Comparison of ENCODE assay signal across 17 cellular contexts in genomic region chr6:154187714-154188113, GRCh38.
DNase-seq lines count a peak whose midpoint lies in the region; ATAC-seq and TF ChIP-seq lines count a peak whose summit lies in the region.
"Had no signal": no experiment of that assay in that cellular context is flagged by ENCODE, and none has a peak within 500 bp of the region (broad histone marks: within the 10 kb centered on the region; RNA-seq: fewer than 3 reads in every experiment).

No MANE protein-coding gene starts in this region.

- no peak overlapping the region for H3K4me3 ChIP-seq in GM12865 (ENCODE audit: low read depth, low read length)
- no peak overlapping the region for H3K4me3 ChIP-seq in H7 (ENCODE audit: insufficient read depth, low read depth, low read length)

- ATAC-seq in GM18520 (IDR thresholded peaks at IDR 0.05; ENCODE audit: unreplicated experiment): peak; percentile 72
- ATAC-seq in HG03432 (IDR thresholded peaks at IDR 0.05; ENCODE audit: unreplicated experiment): peak; percentile 66
- no peak for ATAC-seq in GM19351 (IDR thresholded peaks at IDR 0.05; ENCODE audit: unreplicated experiment)

- peak overlapping the region; percentile 68 for H3K27ac Mint-ChIP-seq in dendritic cell treated with granulocyte-macrophage colony-stimulating factor and Interleukin-4, amounts not matched to agents 40 ng/mL and 50 ng/mL, for 4 days

- H3K27me3 Mint-ChIP-seq in dendritic cell treated with granulocyte-macrophage colony-stimulating factor and Interleukin-4, amounts not matched to agents 40 ng/mL and 50 ng/mL, for 4 days: no peaks in the 10 kb centered on the region
- H3K27me3 Mint-ChIP-seq: CD8-positive, alpha-beta memory T cell had no signal

- peaks cover 40% of the 10 kb centered on the region for H3K4me1 Mint-ChIP-seq in dendritic cell treated with granulocyte-macrophage colony-stimulating factor and Interleukin-4, amounts not matched to agents 40 ng/mL and 50 ng/mL, for 4 days (ENCODE audit: low read depth)

- TF ChIP-seq CTCF in GM12865 (IDR thresholded peaks at IDR 0.05; ENCODE audit: insufficient read depth, low read depth, low read length, missing control alignments): no peak
- TF ChIP-seq CTCF in GM13977 (IDR thresholded peaks at IDR 0.05; ENCODE audit: extremely low read depth, insufficient read depth, missing control alignments): no peak

- H3K36me3 Mint-ChIP-seq in dendritic cell treated with granulocyte-macrophage colony-stimulating factor and Interleukin-4, amounts not matched to agents 40 ng/mL and 50 ng/mL, for 4 days (ENCODE audit: low read depth): peaks cover 84% of the 10 kb centered on the region

- no peaks in the 10 kb centered on the region for H3K27me3 ChIP-seq in H7 (ENCODE audit: control insufficient read depth, insufficient read depth, low read length)
- H3K27me3 ChIP-seq: BE2C had no signal

- no peaks in the 10 kb centered on the region for H3K36me3 ChIP-seq in H7 (replicated peaks; ENCODE audit: control insufficient read depth, insufficient read depth, low read length)
- H3K36me3 ChIP-seq: BE2C had no signal

- in situ Hi-C loops in GM13977 (cut with MboI; ENCODE audit: low pct_unique_long_range_greater_than_20kb, low sequenced_read_pairs, unreplicated experiment): no loop called here

- DNase-seq in GM12865 (ENCODE audit: low read depth) (peak; percentile 18), H7 (no peak), GM13977 (ENCODE audit: low spot score) (no peak)
- DNase-seq: BE2C; CD8-positive, alpha-beta memory T cell; MV-4-11; NCI-H1436; NCI-H2081 treated with DMSO at 0.1 percent for 48 hours; NCI-H526; NK-92 treated with Interleukin-12 subunit alpha and Interleukin-12 subunit beta, amount 100 ng/mL, for 24 hours; OCI-M1; RPMI8226; SW 1271 had no signal

- intact Hi-C loops in dendritic cell treated with granulocyte-macrophage colony-stimulating factor and Interleukin-4, amounts not matched to agents 40 ng/mL and 50 ng/mL, for 4 days (cut with micrococcal nuclease): no loop called here

- no peaks in the 10 kb centered on the region for H3K9me3 Mint-ChIP-seq in dendritic cell treated with granulocyte-macrophage colony-stimulating factor and Interleukin-4, amounts not matched to agents 40 ng/mL and 50 ng/mL, for 4 days

- H3K4me3 Mint-ChIP-seq in dendritic cell treated with granulocyte-macrophage colony-stimulating factor and Interleukin-4, amounts not matched to agents 40 ng/mL and 50 ng/mL, for 4 days: no peak overlapping the region
- H3K4me3 Mint-ChIP-seq: CD8-positive, alpha-beta memory T cell had no signal
